29 cellular contexts compared by ENCODE assay signal in the genomic region with DNA sequence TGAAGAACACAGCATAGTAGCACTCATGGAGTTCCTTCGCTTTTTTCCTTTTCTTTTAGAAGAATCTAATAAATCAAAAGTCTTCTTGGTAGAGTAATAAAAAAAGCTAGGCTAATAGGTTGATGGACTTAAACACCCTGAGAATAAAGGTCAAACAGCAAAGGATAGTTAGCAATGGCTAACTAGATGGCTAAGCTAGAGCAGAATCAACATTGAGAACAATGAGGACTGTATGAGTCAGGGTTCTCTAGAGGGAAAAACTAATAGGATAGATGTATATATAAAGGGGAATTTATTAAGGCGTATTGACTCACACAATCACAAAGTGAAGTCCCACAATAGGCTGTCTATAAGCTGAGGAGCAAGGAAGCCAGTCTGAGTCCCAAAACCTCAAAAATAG.
"Had no signal": no experiment of that assay in that cellular context is flagged by ENCODE, and none has a peak within 500 bp of the region (broad histone marks: within the 10 kb centered on the region; RNA-seq: fewer than 3 reads in every experiment).

No MANE protein-coding gene starts in this region.

- H3K27ac Mint-ChIP-seq: activated B cell treated with CpG ODN at 0.5 μM for 24 hours; activated CD4-positive, alpha-beta T cell treated with anti-CD3 and anti-CD28 coated beads, Interleukin-2, amount 10 ng/mL, durations not matched to agents 24 days and 14 days; activated CD8-positive, alpha-beta memory T cell treated with anti-CD3 and anti-CD28 coated beads, Interleukin-2, amount 10 ng/mL, durations not matched to agents 7 days and 5 days; activated naive CD4-positive, alpha-beta T cell treated with anti-CD3 and anti-CD28 coated beads for 36 hours; activated naive CD8-positive, alpha-beta T cell; activated T-cell treated with anti-CD3 and anti-CD28 coated beads, Interleukin-2, amount 50 U/mL, for 24 hours; activated T-helper 1 cell treated with anti-CD3 and anti-CD28 coated beads, Interleukin-12 subunit alpha, Interleukin-12 subunit beta, Interleukin-2, Interleukin-4 antibody, amounts not matched to agents 30 ng/mL and 10 ng/mL and 1 ng/mL, durations not matched to agents 14 hours and 24 hours and 36 hours; brain; T-cell had no signal

- H3K4me3 Mint-ChIP-seq: activated B cell treated with CpG ODN at 0.5 μM for 24 hours; activated CD4-positive, alpha-beta T cell treated with anti-CD3 and anti-CD28 coated beads, Interleukin-2, amount 10 ng/mL, durations not matched to agents 24 days and 14 days; activated CD8-positive, alpha-beta memory T cell treated with anti-CD3 and anti-CD28 coated beads, Interleukin-2, amount 10 ng/mL, durations not matched to agents 7 days and 5 days; activated naive CD4-positive, alpha-beta T cell treated with anti-CD3 and anti-CD28 coated beads for 36 hours; activated naive CD8-positive, alpha-beta T cell; activated T-cell treated with anti-CD3 and anti-CD28 coated beads, Interleukin-2, amount 50 U/mL, for 24 hours; activated T-helper 1 cell treated with anti-CD3 and anti-CD28 coated beads, Interleukin-12 subunit alpha, Interleukin-12 subunit beta, Interleukin-2, Interleukin-4 antibody, amounts not matched to agents 30 ng/mL and 10 ng/mL and 1 ng/mL, durations not matched to agents 14 hours and 24 hours and 36 hours; brain; T-cell had no signal

- H3K27ac ChIP-seq: cardiac muscle cell, SK-N-MC had no signal

- H3K9me3 Mint-ChIP-seq: activated B cell treated with CpG ODN at 0.5 μM for 24 hours; activated CD4-positive, alpha-beta T cell treated with anti-CD3 and anti-CD28 coated beads, Interleukin-2, amount 10 ng/mL, durations not matched to agents 24 days and 14 days; activated naive CD4-positive, alpha-beta T cell treated with anti-CD3 and anti-CD28 coated beads for 36 hours; activated T-cell treated with anti-CD3 and anti-CD28 coated beads, Interleukin-2, amount 50 U/mL, for 24 hours; activated T-helper 1 cell treated with anti-CD3 and anti-CD28 coated beads, Interleukin-12 subunit alpha, Interleukin-12 subunit beta, Interleukin-2, Interleukin-4 antibody, amounts not matched to agents 30 ng/mL and 10 ng/mL and 1 ng/mL, durations not matched to agents 14 hours and 24 hours and 36 hours had no signal

- H3K4me3 ChIP-seq: cardiac muscle cell, SK-N-MC had no signal

- H3K4me1 Mint-ChIP-seq: activated B cell treated with CpG ODN at 0.5 μM for 24 hours; activated CD4-positive, alpha-beta T cell treated with anti-CD3 and anti-CD28 coated beads, Interleukin-2, amount 10 ng/mL, durations not matched to agents 24 days and 14 days; activated CD8-positive, alpha-beta memory T cell treated with anti-CD3 and anti-CD28 coated beads, Interleukin-2, amount 10 ng/mL, durations not matched to agents 7 days and 5 days; brain; T-cell had no signal

- FAIRE-seq: TTC549 had no signal

- ATAC-seq: activated CD8-positive, alpha-beta memory T cell treated with anti-CD3 and anti-CD28 coated beads, Interleukin-2, amount 10 ng/mL, durations not matched to agents 7 days and 5 days; Panc1; Right ventricle myocardium inferior; T-cell had no signal

- H3K36me3 ChIP-seq: cardiac muscle cell had no signal

- DNase-seq: activated B cell treated with CpG ODN at 0.5 μM for 24 hours; activated CD4-positive, alpha-beta T cell treated with anti-CD3 and anti-CD28 coated beads for 1 hour; activated CD4-positive, alpha-beta T cell treated with anti-CD3 and anti-CD28 coated beads, Interleukin-2, amount 10 ng/mL, durations not matched to agents 24 days and 14 days; activated CD4-positive, alpha-beta T cell treated with anti-CD3 and anti-CD28 coated beads, Interleukin-2, amount 50 U/mL, for 48 hours; activated CD8-positive, alpha-beta memory T cell treated with anti-CD3 and anti-CD28 coated beads, Interleukin-2, amount 10 ng/mL, durations not matched to agents 7 days and 5 days; activated effector memory CD4-positive, alpha-beta T cell treated with Interleukin-2 at 50 U/mL for 16 hours; activated naive CD4-positive, alpha-beta T cell treated with anti-CD3 and anti-CD28 coated beads for 36 hours; activated T-cell treated with anti-CD3 and anti-CD28 coated beads, Interleukin-2, amount 50 U/mL, for 24 hours; amygdala; Karpas-422; NCI-H1105 treated with DMSO at 0.1 percent for 48 hours; NCI-H1436 treated with DMSO at 0.1 percent for 48 hours; NCI-H187; NCI-H2081 treated with DMSO at 0.1 percent for 48 hours; NCI-H446; NCI-H524; NCI-H82; RPMI8226; T-cell; T-helper 2 cell; T1000 had no signal

- H3K27me3 Mint-ChIP-seq: activated B cell treated with CpG ODN at 0.5 μM for 24 hours; activated CD4-positive, alpha-beta T cell treated with anti-CD3 and anti-CD28 coated beads, Interleukin-2, amount 10 ng/mL, durations not matched to agents 24 days and 14 days; activated CD8-positive, alpha-beta memory T cell treated with anti-CD3 and anti-CD28 coated beads, Interleukin-2, amount 10 ng/mL, durations not matched to agents 7 days and 5 days; activated naive CD8-positive, alpha-beta T cell; activated T-cell treated with anti-CD3 and anti-CD28 coated beads, Interleukin-2, amount 50 U/mL, for 24 hours; brain; T-cell had no signal

- H3K27me3 ChIP-seq: cardiac muscle cell had no signal

- H3K36me3 Mint-ChIP-seq: activated CD8-positive, alpha-beta memory T cell treated with anti-CD3 and anti-CD28 coated beads, Interleukin-2, amount 10 ng/mL, durations not matched to agents 7 days and 5 days; activated naive CD8-positive, alpha-beta T cell; brain; T-cell had no signal
